In genomic region chr3:32455609-32456428, GRCh38 we compare ENCODE assay signal across 15 cellular contexts. TPM values are rescaled to one million over a fixed set of nuclear protein-coding genes. Genes with fewer than 3 reads are reported as not detected.
DNase-seq lines count a peak whose midpoint lies in the region; ATAC-seq, FAIRE-seq and TF ChIP-seq lines count a peak whose summit lies in the region.
"Had no signal": no experiment of that assay in that cellular context is flagged by ENCODE, and none has a peak within 500 bp of the region (broad histone marks: within the 10 kb centered on the region; RNA-seq: fewer than 3 reads in every experiment).

No MANE protein-coding gene starts in this region.

- no peaks in the 10 kb centered on the region for H3K9me3 Mint-ChIP-seq in activated CD4-positive, alpha-beta memory T cell treated with anti-CD3 and anti-CD28 coated beads, Interleukin-2, amount 10 ng/mL, durations not matched to agents 7 days and 5 days
- H3K9me3 Mint-ChIP-seq: HFFc6, nephron had no signal

- H3K27ac ChIP-seq in BLaER1 (peak overlapping the region; percentile 70), lower lobe of right lung (peak overlapping the region; percentile 1)
- H3K27ac ChIP-seq: gastrocnemius medialis had no signal

- peaks cover 39% of the 10 kb centered on the region for H3K36me3 Mint-ChIP-seq in activated CD4-positive, alpha-beta memory T cell treated with anti-CD3 and anti-CD28 coated beads, Interleukin-2, amount 10 ng/mL, durations not matched to agents 7 days and 5 days (ENCODE audit: low read depth)

- no peak for TF ChIP-seq CTCF in lower lobe of right lung (IDR thresholded peaks at IDR 0.05)

- POLR2A ChIA-PET in activated CD4-positive, alpha-beta memory T cell treated with anti-CD3 and anti-CD28 coated beads, Interleukin-2, amount 10 ng/mL, durations not matched to agents 7 days and 5 days (lab: Charles Lee), result interaction anchor here (0.6 to 2.4 kb wide), 5 partner anchors 17 to 34 kb away, joined by 3 to 16 read pairs (median 3); no protein-coding TSS in a partner anchor

- DNase-seq in GM19239 (ENCODE audit: insufficient read length, low spot score) (no peak), lower lobe of right lung (no peak), Right ventricle myocardium superior (no peak), RCC 7860 (ENCODE audit: low spot score) (no peak), SW480 (ENCODE audit: low spot score) (no peak), GM19238 (ENCODE audit: insufficient read length, low spot score) (no peak)
- no peak for DNase-seq in activated CD4-positive, alpha-beta memory T cell treated with anti-CD3 and anti-CD28 coated beads, Interleukin-2, amount 10 ng/mL, durations not matched to agents 7 days and 5 days
- DNase-seq: gastrocnemius medialis, HFFc6, NCI-H226 had no signal

- H3K9me3 ChIP-seq in BLaER1 (no peaks in the 10 kb centered on the region), lower lobe of right lung (no peaks in the 10 kb centered on the region)
- H3K9me3 ChIP-seq: gastrocnemius medialis, Peyer's patch had no signal

- no peaks in the 10 kb centered on the region for H3K27me3 Mint-ChIP-seq in activated CD4-positive, alpha-beta memory T cell treated with anti-CD3 and anti-CD28 coated beads, Interleukin-2, amount 10 ng/mL, durations not matched to agents 7 days and 5 days

- H3K27me3 ChIP-seq in BLaER1, result no peaks in the 10 kb centered on the region
- no peaks in the 10 kb centered on the region for H3K27me3 ChIP-seq in lower lobe of right lung (ENCODE audit: low read depth)
- H3K27me3 ChIP-seq: gastrocnemius medialis, Peyer's patch had no signal

- CTCF ChIA-PET in activated CD4-positive, alpha-beta memory T cell treated with anti-CD3 and anti-CD28 coated beads, Interleukin-2, amount 10 ng/mL, durations not matched to agents 7 days and 5 days (lab: Charles Lee), result interaction anchor here (2.3 to 2.4 kb wide), 2 partner anchors 12 kb away, joined by 8 to 17 read pairs; no protein-coding TSS in a partner anchor

- FAIRE-seq in GM19239 (lab: Jason Lieb, UNC) (peak; percentile 40), RCC 7860 (lab: Jason Lieb, UNC) (no peak)
- FAIRE-seq: keratinocyte had no signal

- ATAC-seq in lower lobe of right lung, result no peak
- no peak for ATAC-seq in Right ventricle myocardium superior (ENCODE audit: poor library complexity)
- ATAC-seq: gastrocnemius medialis had no signal

- peak overlapping the region; percentile 86 for H3K4me2 ChIP-seq in BLaER1
- H3K4me2 ChIP-seq: smooth muscle cell had no signal

- H3K4me3 Mint-ChIP-seq in activated CD4-positive, alpha-beta memory T cell treated with anti-CD3 and anti-CD28 coated beads, Interleukin-2, amount 10 ng/mL, durations not matched to agents 7 days and 5 days, result peak overlapping the region; percentile 10
- H3K4me3 Mint-ChIP-seq: HFFc6, nephron had no signal

- peaks cover 81% of the 10 kb centered on the region for H3K4me1 ChIP-seq in BLaER1
- peaks cover 37% of the 10 kb centered on the region for H3K4me1 ChIP-seq in lower lobe of right lung
- H3K4me1 ChIP-seq: gastrocnemius medialis had no signal

- peaks cover 59% of the 10 kb centered on the region for H3K36me3 ChIP-seq in BLaER1
- peaks cover 35% of the 10 kb centered on the region for H3K36me3 ChIP-seq in lower lobe of right lung
- H3K36me3 ChIP-seq: gastrocnemius medialis, Peyer's patch had no signal

- peaks cover 71% of the 10 kb centered on the region for H4K20me1 ChIP-seq in BLaER1

- H3K9ac ChIP-seq in BLaER1, result peak overlapping the region; percentile 68

- peak overlapping the region; percentile 66 for H3K27ac Mint-ChIP-seq in activated CD4-positive, alpha-beta memory T cell treated with anti-CD3 and anti-CD28 coated beads, Interleukin-2, amount 10 ng/mL, durations not matched to agents 7 days and 5 days
- H3K27ac Mint-ChIP-seq: HFFc6 had no signal

- intact Hi-C loops in lower lobe of right lung (cut with DNase I), result no loop called here
- intact Hi-C loops in Right ventricle myocardium superior (cut with DNase I), result no loop called here

- 0 out of 2 replicates have a peak overlapping the region, but pooled peaks have one; percentile 2 for H3K4me3 ChIP-seq in BLaER1
- no peak overlapping the region for H3K4me3 ChIP-seq in lower lobe of right lung
- H3K4me3 ChIP-seq: gastrocnemius medialis, smooth muscle cell had no signal

- H3K4me1 Mint-ChIP-seq in activated CD4-positive, alpha-beta memory T cell treated with anti-CD3 and anti-CD28 coated beads, Interleukin-2, amount 10 ng/mL, durations not matched to agents 7 days and 5 days, result peaks cover 39% of the 10 kb centered on the region

RNA-seq across cellular contexts. Expression of gene CMTM6, which starts 46.8 kb away (rescaled TPM):
- 10 to 100 TPM; 89.5 to 91.8 TPM for total RNA-seq in activated CD4-positive, alpha-beta memory T cell treated with anti-CD3 and anti-CD28 coated beads, Interleukin-2, amount 10 ng/mL, durations not matched to agents 7 days and 5 days
- total RNA-seq in lower lobe of right lung, result 69.5 TPM
- total RNA-seq in Right ventricle myocardium superior, result 8.9 TPM
